ENCODE assay signal across 19 cellular contexts in genomic region chr5:138149530-138149929, GRCh38. TPM values are rescaled to one million over a fixed set of nuclear protein-coding genes. Genes with fewer than 3 reads are reported as not detected.
DNase-seq lines count a peak whose midpoint lies in the region; ATAC-seq and TF ChIP-seq lines count a peak whose summit lies in the region.
"Had no signal": no experiment of that assay in that cellular context is flagged by ENCODE, and none has a peak within 500 bp of the region (broad histone marks: within the 10 kb centered on the region; RNA-seq: fewer than 3 reads in every experiment).

No MANE protein-coding gene starts in this region.

- no peak overlapping the region for H3K4me3 ChIP-seq in HCT116 (replicated peaks in 1 of 2; ENCODE audit: low read depth in 1 of 2, low read length in 2 of 2)
- no peak overlapping the region for H3K4me3 ChIP-seq in epithelial cell of esophagus (ENCODE audit: low read length)
- no peak overlapping the region for H3K4me3 ChIP-seq in mesenchymal stem cell (ENCODE audit: insufficient read depth in 1 of 2, low read depth in 1 of 2, low read length in 2 of 2)
- H3K4me3 ChIP-seq: adrenal gland, neural progenitor cell had no signal

- CTCF ChIA-PET in HCT116 (lab: Charles Lee): interaction anchor here (1.5 kb wide), 1 partner anchor 68 kb away, joined by 3 read pairs; no protein-coding TSS in a partner anchor

- H3K27me3 ChIP-seq in HCT116 (ENCODE audit: insufficient read depth, low read length) (no peaks in the 10 kb centered on the region), mesenchymal stem cell (ENCODE audit: control insufficient read depth in 1 of 2, insufficient read depth in 1 of 2, low read length in 2 of 2) (no peaks in the 10 kb centered on the region)
- H3K27me3 ChIP-seq: adrenal gland, neural progenitor cell had no signal

- no peak overlapping the region for H2BK5ac ChIP-seq in mesenchymal stem cell (ENCODE audit: low read depth, low read length, poor library complexity, severe bottlenecking)

- H2AK5ac ChIP-seq in mesenchymal stem cell (ENCODE audit: low read length, severe bottlenecking): no peak overlapping the region

- H2BK12ac ChIP-seq in mesenchymal stem cell (ENCODE audit: low read length in 2 of 2): no peak overlapping the region

- no peak overlapping the region for H3K27ac ChIP-seq in HCT116 (ENCODE audit: low read depth, low read length)
- H3K27ac ChIP-seq in mesenchymal stem cell (ENCODE audit: low read length, poor library complexity, severe bottlenecking): no peak overlapping the region
- H3K27ac ChIP-seq: adrenal gland, neural progenitor cell, WERI-Rb-1 had no signal

- H2AFZ ChIP-seq in HCT116 (ENCODE audit: low read depth, low read length, poor library complexity, severe bottlenecking) (no peak overlapping the region), mesenchymal stem cell (ENCODE audit: low read depth, low read length) (no peak overlapping the region)
- H2AFZ ChIP-seq: neural progenitor cell had no signal

- H3K79me2 ChIP-seq in HCT116 (ENCODE audit: insufficient read depth, low read length): no peaks in the 10 kb centered on the region

- H3K4me1 ChIP-seq in HCT116 (ENCODE audit: control insufficient read depth in 1 of 2, insufficient read depth in 2 of 2, low read length in 2 of 2) (peaks cover 4 to 19% of the 10 kb centered on the region in 2 experiments; a peak in 3 of 4 replicates), mesenchymal stem cell (ENCODE audit: control insufficient read depth, insufficient read depth, low read depth, low read length) (no peaks in the 10 kb centered on the region)
- H3K4me1 ChIP-seq: adrenal gland, neural progenitor cell had no signal

- H3K9me2 ChIP-seq in HCT116 (ENCODE audit: insufficient read depth): no peaks in the 10 kb centered on the region

- intact Hi-C loops in HCT116 (cut with micrococcal nuclease): no loop called here

- H3K36me3 ChIP-seq in HCT116 (ENCODE audit: control insufficient read depth in 1 of 2, insufficient read depth in 2 of 2, low read length in 2 of 2) (no peaks in the 10 kb centered on the region), mesenchymal stem cell (ENCODE audit: control insufficient read depth in 1 of 2, insufficient read depth in 2 of 2, low read depth in 1 of 2, low read length in 2 of 2) (no peaks in the 10 kb centered on the region)
- H3K36me3 ChIP-seq: adrenal gland, neural progenitor cell, WERI-Rb-1 had no signal

- no peak overlapping the region for H3K9ac ChIP-seq in HCT116 (ENCODE audit: low read length)
- H3K9ac ChIP-seq in mesenchymal stem cell (ENCODE audit: low read length): no peak overlapping the region
- H3K9ac ChIP-seq: neural progenitor cell had no signal

- no peak overlapping the region for H3K18ac ChIP-seq in mesenchymal stem cell (ENCODE audit: low read depth in 1 of 2, low read length in 2 of 2)

- 42% methylated on average over 3 of the region's 3 CpGs for WGBS in mesenchymal stem cell

- no peak overlapping the region for H4K91ac ChIP-seq in mesenchymal stem cell (ENCODE audit: low read length)

- ATAC-seq in HCT116 (peak; percentile 71), GM21515 (IDR thresholded peaks at IDR 0.05; ENCODE audit: unreplicated experiment) (no peak)
- ATAC-seq: activated T-helper 17 cell treated with anti-CD3 and anti-CD28 coated beads, Interleukin-2, amount 50 U/mL, for 72 hours had no signal

- TF ChIP-seq POLR2A in HCT116 (IDR thresholded peaks at IDR 0.05; ENCODE audit: borderline replicate concordance, extremely low read depth, insufficient read depth, insufficient read length): no peak

- TF ChIP-seq RAD21 in HCT116 (IDR thresholded peaks at IDR 0.05; ENCODE audit: low read depth): no peak

- RAD21 ChIA-PET in HCT116 (lab: Charles Lee; ENCODE audit: low non-redundant PET in 1 of 2, low total read pairs in 2 of 2, uncharacterized antibody in 2 of 2, unreplicated experiment in 2 of 2): interaction anchor here in 1 of 2 experiments (0.6 kb wide), 1 partner anchor 28 kb away, joined by 3 read pairs; no protein-coding TSS in a partner anchor

- H4K8ac ChIP-seq in mesenchymal stem cell (ENCODE audit: low read length): no peak overlapping the region

- POLR2A ChIA-PET in HCT116 (lab: Charles Lee): no interaction called here

- H3K79me1 ChIP-seq in mesenchymal stem cell (replicated peaks; ENCODE audit: low read length, poor library complexity, severe bottlenecking): no peaks in the 10 kb centered on the region

- H3K4ac ChIP-seq in mesenchymal stem cell (ENCODE audit: low read depth in 1 of 2, low read length in 2 of 2): no peak overlapping the region

- no TSS peak for BruUV-seq in HCT116 (replicated peaks; lab: Mats Ljungman, UMichigan)

- H3K9me3 ChIP-seq in HCT116 (ENCODE audit: control insufficient read depth in 1 of 2, insufficient read depth in 1 of 2, low read depth in 1 of 2, low read length in 2 of 2) (no peaks in the 10 kb centered on the region), mesenchymal stem cell (ENCODE audit: control insufficient read depth, low read length) (no peaks in the 10 kb centered on the region)
- H3K9me3 ChIP-seq: adrenal gland had no signal

- no peak for DNase-seq in HCT116 (ENCODE audit: low read depth, low spot score)
- DNase-seq in RPMI7951 (ENCODE audit: low read depth): peak; percentile 27
- peak; percentile 25 for DNase-seq in epithelial cell of esophagus (ENCODE audit: low read depth)
- peak; percentile 14 for DNase-seq in mesenchymal stem cell
- DNase-seq in activated CD8-positive, alpha-beta memory T cell treated with anti-CD3 and anti-CD28 coated beads, Interleukin-2, amount 50 U/mL, for 48 hours: no peak
- DNase-seq in NCI-H2081 treated with DMSO at 0.1 percent for 48 hours (lab: John Stamatoyannopoulos, UW): no peak
- DNase-seq: activated CD8-positive, alpha-beta memory T cell treated with anti-CD3 and anti-CD28 coated beads for 24 hours; DMS79; glutamatergic neuron; NCI-H1930; NCI-H526; stimulated activated CD4-positive, alpha-beta T cell treated with anti-CD3 and anti-CD28 coated beads, Interleukin-12 subunit alpha, Interleukin-12 subunit beta, amount 100 ng/mL, for 4 hours; stimulated activated naive CD4-positive, alpha-beta T cell; WERI-Rb-1 had no signal

- no peak overlapping the region for H3K23ac ChIP-seq in mesenchymal stem cell (ENCODE audit: low read length in 2 of 2)

- no peak overlapping the region for H2BK120ac ChIP-seq in mesenchymal stem cell (ENCODE audit: low read depth, low read length)

- TF ChIP-seq CTCF in HCT116 (IDR thresholded peaks at IDR 0.05 in 2 of 3, conservative IDR thresholded peaks at IDR 0.05 in 1 of 3; ENCODE audit: borderline replicate concordance in 1 of 3, insufficient read depth in 1 of 3, low read depth in 2 of 3, low read length in 2 of 3): no peak
- no peak for TF ChIP-seq CTCF in epithelial cell of esophagus (IDR thresholded peaks at IDR 0.05; ENCODE audit: insufficient read depth, low read depth, low read length, missing control alignments)

- no peak overlapping the region for H3K14ac ChIP-seq in mesenchymal stem cell (ENCODE audit: low read length in 2 of 2)

- H2BK15ac ChIP-seq in mesenchymal stem cell (ENCODE audit: low read depth, poor library complexity, severe bottlenecking): no peak overlapping the region

- no peaks in the 10 kb centered on the region for H4K20me1 ChIP-seq in HCT116 (ENCODE audit: insufficient read depth)

- H3K4me2 ChIP-seq in HCT116 (ENCODE audit: low read length) (no peak overlapping the region), mesenchymal stem cell (ENCODE audit: low read length, poor library complexity, severe bottlenecking) (no peak overlapping the region)
- H3K4me2 ChIP-seq: neural progenitor cell had no signal

TF ChIP-seq in HCT116, 20 proteins besides CTCF, POLR2A, EP300 and RAD21 (continues in another document):
- TF ChIP-seq REST (IDR thresholded peaks at IDR 0.05; ENCODE audit: low read depth) (no peak), SIN3A (IDR thresholded peaks at IDR 0.05; ENCODE audit: low read depth) (no peak), FOSL1 (IDR thresholded peaks at IDR 0.05; ENCODE audit: low read depth) (no peak), ZNF274 (IDR thresholded peaks at IDR 0.05; ENCODE audit: low read depth, low read length) (no peak), ELF1 (IDR thresholded peaks at IDR 0.05; ENCODE audit: borderline replicate concordance, low read depth) (no peak)

RNA-seq across cellular contexts. Expression of gene NME5, which starts 10.3 kb away (rescaled TPM):
- 3.1 TPM for total RNA-seq in HCT116 (2021; ENCODE audit: unreplicated experiment)
- polyA plus RNA-seq in HCT116 (2012): 0.69 and 0.91 TPM in 2 replicates
- total RNA-seq in RPMI7951 (2014; rRNA removed; shearing (Covaris generic)): 0.29 and 0.36 TPM in 2 replicates
- 1.9 TPM for polyA plus RNA-seq in mesenchymal stem cell (2013, experiment 1 of 2)
- 1.8 TPM for polyA plus RNA-seq in mesenchymal stem cell (2013, experiment 2 of 2)
- total RNA-seq: activated T-helper 17 cell treated with anti-CD3 and anti-CD28 coated beads, Interleukin-2, amount 50 U/mL, for 72 hours had no signal
- polyA plus RNA-seq: CD14-positive monocyte had no signal

RNA-seq across cellular contexts. Expression of gene BRD8, which starts 28.9 kb away (rescaled TPM):
- total RNA-seq in HCT116 (2021; ENCODE audit: unreplicated experiment): 80.8 TPM
- polyA plus RNA-seq in HCT116 (2012): 47.2 and 57.1 TPM in 2 replicates
- 34.3 and 48.4 TPM in 2 replicates for total RNA-seq in RPMI7951 (2014; rRNA removed; shearing (Covaris generic))
- polyA plus RNA-seq in mesenchymal stem cell (2013, experiment 1 of 2): 25.7 TPM
- 24.8 TPM for polyA plus RNA-seq in mesenchymal stem cell (2013, experiment 2 of 2)

RNA-seq across cellular contexts. Expression of gene KIF20A, which starts 29.4 kb away (rescaled TPM):
- 74.2 TPM for total RNA-seq in HCT116 (2021; ENCODE audit: unreplicated experiment)
- polyA plus RNA-seq in HCT116 (2012): 72.7 and 92.7 TPM in 2 replicates
- total RNA-seq in RPMI7951 (2014; rRNA removed; shearing (Covaris generic)): 161 and 183 TPM in 2 replicates
- 5.5 TPM for polyA plus RNA-seq in mesenchymal stem cell (2013, experiment 1 of 2)
- polyA plus RNA-seq in mesenchymal stem cell (2013, experiment 2 of 2): 5.5 TPM
- polyA plus RNA-seq: CD14-positive monocyte had no signal

Comparison
In these comparisons a context has a peak if more than half of its experiments do, and no peak if none do; other contexts are left out.
1. DNase-seq: peak in RPMI7951 (single experiment), epithelial cell of esophagus (single experiment) and mesenchymal stem cell (single experiment); none in HCT116 (single experiment), activated CD8-positive, alpha-beta memory T cell treated with anti-CD3 and anti-CD28 coated beads, Interleukin-2, amount 50 U/mL, for 48 hours (single experiment) and NCI-H2081 treated with DMSO at 0.1 percent for 48 hours (single experiment).